In genomic region chr16:67100569-67101300, GRCh38 we compare ENCODE assay signal across 2 cellular contexts.
TF ChIP-seq lines count a peak whose summit lies in the region.

No MANE protein-coding gene starts in this region.

TF ChIP-seq in Ishikawa, 13 proteins besides CTCF, POLR2A, EP300 and RAD21:
- TF ChIP-seq CREB1 (IDR thresholded peaks at IDR 0.05; ENCODE audit: low read depth) (no peak), NFIC (IDR thresholded peaks at IDR 0.05) (no peak), USF1 (IDR thresholded peaks at IDR 0.05) (no peak), EGR1 (IDR thresholded peaks at IDR 0.05) (no peak), CEBPB (IDR thresholded peaks at IDR 0.05) (no peak), YY1 (IDR thresholded peaks at IDR 0.05; ENCODE audit: low read depth) (no peak), FOXM1 (IDR thresholded peaks at IDR 0.05; ENCODE audit: borderline replicate concordance, low read depth) (no peak), TEAD4 (IDR thresholded peaks at IDR 0.05) (no peak), REST (IDR thresholded peaks at IDR 0.05; ENCODE audit: low read depth) (no peak), ZBTB7A (IDR thresholded peaks at IDR 0.05; ENCODE audit: low read depth) (no peak), TCF12 (IDR thresholded peaks at IDR 0.05; ENCODE audit: low read depth) (no peak), MAX (IDR thresholded peaks at IDR 0.05) (no peak), TAF1 (IDR thresholded peaks at IDR 0.05; ENCODE audit: low read depth) (no peak)

TF ChIP-seq in K562, 482 proteins besides CTCF, POLR2A, EP300 and RAD21:
- peak; percentile 80 for TF ChIP-seq CEBPB (tag; IDR thresholded peaks at IDR 0.05)
- no peak for TF ChIP-seq UBTF (IDR thresholded peaks at IDR 0.05; ENCODE audit: borderline replicate concordance in 1 of 2, low read depth in 2 of 2, low read length in 2 of 2)
- no peak for TF ChIP-seq CAMTA2 (CRISPR knock-in tag; conservative IDR thresholded peaks at IDR 0.05)
- TF ChIP-seq ATF4 (CRISPR knock-in tag; IDR thresholded peaks at IDR 0.05), result peak; percentile 50; the same call in 1 of the 2 replicates
- TF ChIP-seq HINFP (tag; conservative IDR thresholded peaks at IDR 0.05; ENCODE audit: low read depth), result no peak
- TF ChIP-seq IRF9 (tag; IDR thresholded peaks at IDR 0.05), result peak; percentile 44; the same call in 1 of the 2 replicates
- TF ChIP-seq ZSCAN32 (CRISPR knock-in tag; IDR thresholded peaks at IDR 0.05), result peak; percentile 58; the same call in 1 of the 2 replicates
- peak; percentile 36; the same call in 1 of the 2 replicates for TF ChIP-seq SMC3 (conservative IDR thresholded peaks at IDR 0.05; ENCODE audit: insufficient read depth, low read depth, low read length)
- no peak for TF ChIP-seq ZNF512 (tag; IDR thresholded peaks at IDR 0.05)
- TF ChIP-seq CEBPG (CRISPR knock-in tag; IDR thresholded peaks at IDR 0.05), result no peak
- TF ChIP-seq CEBPG (tag; conservative IDR thresholded peaks at IDR 0.05 in 1 of 2, IDR thresholded peaks at IDR 0.05 in 1 of 2), result peak; percentile 78 to 92
- peak; percentile 82 for TF ChIP-seq ATF3 (IDR thresholded peaks at IDR 0.05)
- TF ChIP-seq ATF3 (CRISPR knock-in tag; conservative IDR thresholded peaks at IDR 0.05), result no peak
- TF ChIP-seq GTF2F1 (IDR thresholded peaks at IDR 0.05; ENCODE audit: low read depth, low read length), result no peak
